8 cellular contexts compared by ENCODE assay signal in the genomic region with DNA sequence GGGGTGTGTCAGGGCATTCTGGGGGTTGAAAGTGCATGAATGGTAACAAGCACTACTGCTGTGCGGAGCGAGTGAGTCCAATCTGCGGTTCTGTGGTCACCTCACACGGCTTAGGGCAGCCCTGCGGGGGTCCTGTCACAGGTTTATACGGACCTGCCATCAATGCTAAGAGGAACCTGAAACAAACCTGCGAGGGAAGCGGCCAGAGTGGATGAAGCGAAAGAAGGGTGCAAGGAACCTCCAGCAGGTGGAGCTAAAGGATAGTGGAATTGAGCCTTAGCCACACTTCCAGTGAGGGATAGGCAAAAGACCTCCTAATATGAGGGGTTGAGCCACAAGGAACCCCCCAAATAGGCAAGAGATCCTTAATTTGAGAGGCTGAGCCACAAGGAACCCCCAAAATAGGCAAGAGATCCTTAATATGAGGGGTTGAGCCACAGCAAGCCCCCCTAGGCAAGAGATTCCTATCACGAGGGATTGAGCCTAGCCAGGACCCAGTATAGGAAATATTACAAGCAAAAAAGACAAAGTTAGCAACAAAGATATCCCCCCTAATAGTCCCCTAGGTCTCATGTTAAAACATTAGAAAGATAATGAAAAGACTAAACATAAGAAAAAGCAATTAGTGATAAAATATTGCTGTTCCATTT. TPM values are rescaled to one million over a fixed set of nuclear protein-coding genes. Genes with fewer than 3 reads are reported as not detected.
DNase-seq lines count a peak whose midpoint lies in the region; ATAC-seq and TF ChIP-seq lines count a peak whose summit lies in the region.

No MANE protein-coding gene starts in this region.

- POLR2A ChIA-PET in CD8-positive, alpha-beta memory T cell (lab: Charles Lee) = interaction anchor here (1.0 kb wide), 1 partner anchor 43 kb away, joined by 3 read pairs; no protein-coding TSS in a partner anchor
- POLR2A ChIA-PET in IMR-90 (lab: Charles Lee; ENCODE audit: unreplicated experiment) = no interaction called here

- H3K9ac ChIP-seq in IMR-90 (ENCODE audit: low read depth, low read length) = no peak overlapping the region

- no peak overlapping the region for H2BK15ac ChIP-seq in IMR-90 (ENCODE audit: low read depth, low read length)

- intact Hi-C loops in IMR-90 (cut with micrococcal nuclease) = loop anchor here (1.0 to 5.0 kb wide), 4 partner anchors 84 to 791 kb away; partner anchors contain the start of gene ZNF491
- intact Hi-C loops in activated T-helper 1 cell treated with anti-CD3 and anti-CD28 coated beads, Interleukin-12 subunit alpha, Interleukin-12 subunit beta, Interleukin-2, Interleukin-4 antibody, amounts not matched to agents 30 ng/mL and 10 ng/mL and 1 ng/mL, durations not matched to agents 14 hours and 24 hours and 36 hours (cut with micrococcal nuclease) = loop anchor here (1.0 to 5.0 kb wide), 5 partner anchors 42 to 260 kb away; no protein-coding TSS in a partner anchor

- peak overlapping the region in 1 of 8 donors; percentile 5 for H3K27ac Mint-ChIP-seq in CD8-positive, alpha-beta memory T cell
- no peak overlapping the region for H3K27ac Mint-ChIP-seq in activated T-helper 1 cell treated with anti-CD3 and anti-CD28 coated beads, Interleukin-12 subunit alpha, Interleukin-12 subunit beta, Interleukin-2, Interleukin-4 antibody, amounts not matched to agents 30 ng/mL and 10 ng/mL and 1 ng/mL, durations not matched to agents 14 hours and 24 hours and 36 hours

- TF ChIP-seq POLR2A in IMR-90 (IDR thresholded peaks at IDR 0.05; ENCODE audit: low read depth, low read length) = no peak
- no peak for TF ChIP-seq POLR2A in Peyer's patch (IDR thresholded peaks at IDR 0.05)
- no peak for TF ChIP-seq POLR2A in upper lobe of left lung (IDR thresholded peaks at IDR 0.05)

- no peaks in the 10 kb centered on the region for H4K20me1 ChIP-seq in IMR-90 (ENCODE audit: insufficient read depth, low read length)

- H3K18ac ChIP-seq in IMR-90 (ENCODE audit: low read depth, low read length) = no peak overlapping the region

- no peak overlapping the region for H4K91ac ChIP-seq in IMR-90 (ENCODE audit: insufficient read depth, low read depth, low read length)

- no peak overlapping the region for H3K4ac ChIP-seq in IMR-90 (ENCODE audit: low read depth, low read length)

- H2BK120ac ChIP-seq in IMR-90 (ENCODE audit: low read depth, low read length) = no peak overlapping the region

- no peaks in the 10 kb centered on the region for H3K36me3 ChIP-seq in CD8-positive, alpha-beta memory T cell (ENCODE audit: insufficient read depth, low read length)
- H3K36me3 ChIP-seq in IMR-90 (ENCODE audit: control insufficient read depth, insufficient read depth, low read length) (no peaks in the 10 kb centered on the region), Peyer's patch (no peaks in the 10 kb centered on the region), upper lobe of left lung (no peaks in the 10 kb centered on the region)

- H3K4me3 Mint-ChIP-seq in CD8-positive, alpha-beta memory T cell = peak overlapping the region in 1 of 7 donors; percentile 42
- no peak overlapping the region for H3K4me3 Mint-ChIP-seq in activated T-helper 1 cell treated with anti-CD3 and anti-CD28 coated beads, Interleukin-12 subunit alpha, Interleukin-12 subunit beta, Interleukin-2, Interleukin-4 antibody, amounts not matched to agents 30 ng/mL and 10 ng/mL and 1 ng/mL, durations not matched to agents 14 hours and 24 hours and 36 hours

- no peak overlapping the region for H4K8ac ChIP-seq in IMR-90 (ENCODE audit: low read depth in 2 of 2, low read length in 2 of 2)

- peak; percentile 87 for ATAC-seq in IMR-90 (ENCODE audit: low read depth)
- no peak for ATAC-seq in omental fat pad (ENCODE audit: low FRiP score)
- peak; percentile 78 to 80 for ATAC-seq in upper lobe of left lung (ENCODE audit: low FRiP score in 2 of 2)
- no peak for ATAC-seq in HG03457 (IDR thresholded peaks at IDR 0.05; ENCODE audit: unreplicated experiment)

- no peaks in the 10 kb centered on the region for H3K79me1 ChIP-seq in IMR-90 (ENCODE audit: low read depth in 1 of 2, low read length in 2 of 2)

- H2AK9ac ChIP-seq in IMR-90 (replicated peaks; ENCODE audit: low read depth, low read length, poor library complexity) = no peak overlapping the region

- peak; percentile 29 to 69 (median 45) for DNase-seq in CD8-positive, alpha-beta memory T cell
- peak; percentile 51 for DNase-seq in IMR-90
- DNase-seq in Peyer's patch = peak; percentile 51 to 84 (median 59)
- DNase-seq in activated T-helper 1 cell treated with anti-CD3 and anti-CD28 coated beads, Interleukin-12 subunit alpha, Interleukin-12 subunit beta, Interleukin-2, Interleukin-4 antibody, amounts not matched to agents 30 ng/mL and 10 ng/mL and 1 ng/mL, durations not matched to agents 14 hours and 24 hours and 36 hours (ENCODE audit: low spot score) = peak; percentile 43
- DNase-seq in fibroblast of the aortic adventitia (ENCODE audit: low read depth) = peak; percentile 65
- peak; percentile 38 for DNase-seq in omental fat pad (ENCODE audit: low spot score)
- DNase-seq in upper lobe of left lung = peak in 1 of 2 donors; percentile 54

- peaks cover 0 to 4% of the 10 kb centered on the region in 2 donors for H3K27me3 Mint-ChIP-seq in CD8-positive, alpha-beta memory T cell
- H3K27me3 Mint-ChIP-seq in activated T-helper 1 cell treated with anti-CD3 and anti-CD28 coated beads, Interleukin-12 subunit alpha, Interleukin-12 subunit beta, Interleukin-2, Interleukin-4 antibody, amounts not matched to agents 30 ng/mL and 10 ng/mL and 1 ng/mL, durations not matched to agents 14 hours and 24 hours and 36 hours (ENCODE audit: insufficient read depth) = no peaks in the 10 kb centered on the region

- H3K9me1 ChIP-seq in IMR-90 (ENCODE audit: insufficient read depth, low read length) = no peaks in the 10 kb centered on the region

- no peak overlapping the region for H3K14ac ChIP-seq in IMR-90 (replicated peaks; ENCODE audit: low read depth, low read length)

- peaks cover 0 to 2% (median 0%) of the 10 kb centered on the region in 3 donors for H3K36me3 Mint-ChIP-seq in CD8-positive, alpha-beta memory T cell
- H3K36me3 Mint-ChIP-seq in activated T-helper 1 cell treated with anti-CD3 and anti-CD28 coated beads, Interleukin-12 subunit alpha, Interleukin-12 subunit beta, Interleukin-2, Interleukin-4 antibody, amounts not matched to agents 30 ng/mL and 10 ng/mL and 1 ng/mL, durations not matched to agents 14 hours and 24 hours and 36 hours (ENCODE audit: low read depth) = peaks cover under 1% of the 10 kb centered on the region

- H2AK5ac ChIP-seq in IMR-90 (ENCODE audit: low read depth, low read length) = no peak overlapping the region

- H3K4me2 ChIP-seq in IMR-90 (ENCODE audit: low read depth, low read length) = peak overlapping the region; percentile 67; the same call in 1 of the 2 replicates

- TF ChIP-seq RAD21 in IMR-90 (IDR thresholded peaks at IDR 0.05; ENCODE audit: low read length) = peak; percentile 88

- dilution Hi-C loops in IMR-90 (cut with HindIII; ENCODE audit: low sequenced_read_pairs, unreplicated experiment) = no loop called here

- H3K23ac ChIP-seq in IMR-90 (ENCODE audit: low read depth, low read length) = no peak overlapping the region

- no peak overlapping the region for H2BK20ac ChIP-seq in IMR-90 (ENCODE audit: low read depth, low read length)

- H3K27ac ChIP-seq in CD8-positive, alpha-beta memory T cell (ENCODE audit: low read depth, low read length) = no peak overlapping the region
- H3K27ac ChIP-seq in IMR-90 (ENCODE audit: insufficient read depth, low read length) (no peak overlapping the region), Peyer's patch (no peak overlapping the region), upper lobe of left lung (no peak overlapping the region)

- no TSS peak for BruUV-seq in IMR-90 (replicated peaks; lab: Mats Ljungman, UMichigan)

- no peaks in the 10 kb centered on the region for H3K27me3 ChIP-seq in CD8-positive, alpha-beta memory T cell (ENCODE audit: insufficient read depth, low read length, poor library complexity, severe bottlenecking)
- H3K27me3 ChIP-seq in IMR-90 (ENCODE audit: control insufficient read depth, insufficient read depth, low read length) (no peaks in the 10 kb centered on the region), Peyer's patch (no peaks in the 10 kb centered on the region), upper lobe of left lung (no peaks in the 10 kb centered on the region)

- peaks cover 0 to 2% (median 0%) of the 10 kb centered on the region in 5 donors for H3K9me3 Mint-ChIP-seq in CD8-positive, alpha-beta memory T cell
- H3K9me3 Mint-ChIP-seq in activated T-helper 1 cell treated with anti-CD3 and anti-CD28 coated beads, Interleukin-12 subunit alpha, Interleukin-12 subunit beta, Interleukin-2, Interleukin-4 antibody, amounts not matched to agents 30 ng/mL and 10 ng/mL and 1 ng/mL, durations not matched to agents 14 hours and 24 hours and 36 hours = peaks cover 11% of the 10 kb centered on the region

- H2BK5ac ChIP-seq in IMR-90 (ENCODE audit: low read depth, low read length, poor library complexity, severe bottlenecking) = no peak overlapping the region

- H3K4me1 Mint-ChIP-seq in CD8-positive, alpha-beta memory T cell = peaks cover 0 to 2% (median 2%) of the 10 kb centered on the region in 3 donors
- peaks cover 4% of the 10 kb centered on the region for H3K4me1 Mint-ChIP-seq in activated T-helper 1 cell treated with anti-CD3 and anti-CD28 coated beads, Interleukin-12 subunit alpha, Interleukin-12 subunit beta, Interleukin-2, Interleukin-4 antibody, amounts not matched to agents 30 ng/mL and 10 ng/mL and 1 ng/mL, durations not matched to agents 14 hours and 24 hours and 36 hours (ENCODE audit: low read depth)

- in situ Hi-C loops in IMR-90 (cut with MboI; ENCODE audit: low sequenced_read_pairs) = loop anchor here (5.0 kb wide), 1 partner anchor 261 kb away; the partner anchor contains the start of gene ZNF20

- H4K5ac ChIP-seq in IMR-90 (ENCODE audit: low read depth, low read length) = no peak overlapping the region

- TF ChIP-seq CTCF in IMR-90 (conservative IDR thresholded peaks at IDR 0.05; ENCODE audit: low read depth, low read length) (peak; percentile 70), Peyer's patch (IDR thresholded peaks at IDR 0.05) (peak in 5 of 6 experiments; percentile 50 to 78 (median 77)), fibroblast of the aortic adventitia (IDR thresholded peaks at IDR 0.05; ENCODE audit: insufficient read depth, low read length) (peak; percentile 83), omental fat pad (IDR thresholded peaks at IDR 0.05) (peak in 1 of 3 donors; percentile 26), upper lobe of left lung (IDR thresholded peaks at IDR 0.05) (peak; percentile 54 to 79 (median 74))

- WGBS in IMR-90 (ENCODE audit: extremely low coverage in 2 of 2, insufficient read length in 1 of 2), 2 experiments = 9% methylated on average over 4 of the region's 10 CpGs; no CpG with 5 or more reads in 1 of the 2 experiments
- 13 to 24% methylated on average over 10 of the region's 10 CpGs for WGBS in upper lobe of left lung, 2 donors

- H3K56ac ChIP-seq in IMR-90 (ENCODE audit: extremely low read depth, insufficient read depth, low read length) = no peak overlapping the region

- peak overlapping the region; percentile 61 for H2AFZ ChIP-seq in IMR-90 (replicated peaks; ENCODE audit: low read length, poor library complexity)

- no peak overlapping the region for H3K4me3 ChIP-seq in CD8-positive, alpha-beta memory T cell (ENCODE audit: low read length)
- H3K4me3 ChIP-seq in IMR-90 (ENCODE audit: insufficient read depth, low read depth, low read length) (no peak overlapping the region), Peyer's patch (no peak overlapping the region), fibroblast of the aortic adventitia (ENCODE audit: low read depth, low read length) (peak overlapping the region; percentile 28), upper lobe of left lung (no peak overlapping the region)

- CTCF ChIA-PET in CD8-positive, alpha-beta memory T cell (lab: Charles Lee) = interaction anchor here (1.0 to 7.5 kb wide), 3 partner anchors 10 to 258 kb away, joined by 3 to 43 read pairs (median 12); partner anchors contain the start of genes ZNF20 and ZNF700
- CTCF ChIA-PET in IMR-90 (lab: Yijun Ruan, JAX) = interaction anchor here (0.6 to 1.5 kb wide), 2 partner anchors 69 to 108 kb away, joined by 3 read pairs; no protein-coding TSS in a partner anchor

- no peaks in the 10 kb centered on the region for H3K9me3 ChIP-seq in CD8-positive, alpha-beta memory T cell (ENCODE audit: low read length)
- H3K9me3 ChIP-seq in IMR-90 (ENCODE audit: control insufficient read depth, insufficient read depth, low read length) (no peaks in the 10 kb centered on the region), Peyer's patch (peaks cover 0 to 5% (median 0%) of the 10 kb centered on the region in 4 donors), upper lobe of left lung (no peaks in the 10 kb centered on the region)

- no peaks in the 10 kb centered on the region for H3K4me1 ChIP-seq in CD8-positive, alpha-beta memory T cell (ENCODE audit: insufficient read depth, low read length)
- no peaks in the 10 kb centered on the region for H3K4me1 ChIP-seq in IMR-90 (ENCODE audit: control insufficient read depth, insufficient read depth, low read length)
- H3K4me1 ChIP-seq in Peyer's patch = peaks cover 0 to 4% (median 0%) of the 10 kb centered on the region in 4 donors
- peaks cover 0 to 4% (median 0%) of the 10 kb centered on the region in 4 donors for H3K4me1 ChIP-seq in upper lobe of left lung

- TF ChIP-seq EP300 in upper lobe of left lung (IDR thresholded peaks at IDR 0.05) = no peak

RNA-seq across cellular contexts. Expression of gene ZNF69, which starts 6.3 kb away (rescaled TPM):
- total RNA-seq in CD8-positive, alpha-beta memory T cell = 1 to 10 TPM; 1.8 to 2.0 TPM
- polyA plus RNA-seq in CD8-positive, alpha-beta memory T cell = 4.1 TPM
- total RNA-seq in IMR-90 (2012; rRNA removed) (10.8 and 12.0 TPM in 2 replicates), Peyer's patch (10 to 100 TPM in 3 of 4 donors, 1 to 10 TPM in 1; 8.9 to 19.8 (median 14.5) TPM), fibroblast of the aortic adventitia (ENCODE audit: low replicate concordance) (1.6 and 9.0 TPM in 2 replicates), omental fat pad (10 to 100 TPM in 1 of 4 donors, 1 to 10 TPM in 3; 3.4 to 13.6 (median 7.2) TPM), upper lobe of left lung (10 to 100 TPM; 10.1 to 29.3 (median 16.4) TPM)
- 1.2 and 2.7 TPM in 2 replicates for polyA plus RNA-seq in IMR-90 (2012; rRNA removed)
- polyA plus RNA-seq in IMR-90 (2012; cell fraction: cytosol; rRNA removed) = 0.47 and 0.81 TPM in 2 replicates
- polyA plus RNA-seq in IMR-90 (2012; cell fraction: nucleus; rRNA removed; ENCODE audit: low replicate concordance) = 1.4 and 4.8 TPM in 2 replicates
- 0.16 and 0.29 TPM in 2 replicates for total RNA-seq in activated T-helper 1 cell treated with anti-CD3 and anti-CD28 coated beads, Interleukin-12 subunit alpha, Interleukin-12 subunit beta, Interleukin-2, Interleukin-4 antibody, amounts not matched to agents 30 ng/mL and 10 ng/mL and 1 ng/mL, durations not matched to agents 14 hours and 24 hours and 36 hours

RNA-seq across cellular contexts. Expression of gene ZNF439, which starts 32.8 kb away (rescaled TPM):
- 1 to 10 TPM; 6.2 to 6.4 TPM for total RNA-seq in CD8-positive, alpha-beta memory T cell
- 3.1 TPM for polyA plus RNA-seq in CD8-positive, alpha-beta memory T cell
- total RNA-seq in IMR-90 (2012; rRNA removed) = 8.4 and 10.0 TPM in 2 replicates
- 3.8 and 4.8 TPM in 2 replicates for polyA plus RNA-seq in IMR-90 (2012; rRNA removed)
- 0.57 and 0.87 TPM in 2 replicates for polyA plus RNA-seq in IMR-90 (2012; cell fraction: cytosol; rRNA removed)
- polyA plus RNA-seq in IMR-90 (2012; cell fraction: nucleus; rRNA removed; ENCODE audit: low replicate concordance) = 4.5 and 22.3 TPM in 2 replicates
- 10 to 100 TPM; 11.6 to 30.5 (median 23.4) TPM for total RNA-seq in Peyer's patch
- 3.3 and 3.6 TPM in 2 replicates for total RNA-seq in activated T-helper 1 cell treated with anti-CD3 and anti-CD28 coated beads, Interleukin-12 subunit alpha, Interleukin-12 subunit beta, Interleukin-2, Interleukin-4 antibody, amounts not matched to agents 30 ng/mL and 10 ng/mL and 1 ng/mL, durations not matched to agents 14 hours and 24 hours and 36 hours
- 0.72 and 2.8 TPM in 2 replicates for total RNA-seq in fibroblast of the aortic adventitia (ENCODE audit: low replicate concordance)
- total RNA-seq in omental fat pad = 1 to 10 TPM; 1.6 to 8.2 (median 2.6) TPM
- 10 to 100 TPM in 4 of 6 donors, 1 to 10 TPM in 2; 6.8 to 27.2 (median 11.9) TPM for total RNA-seq in upper lobe of left lung

RNA-seq across cellular contexts. Expression of gene ZNF700, which starts 43.6 kb away (rescaled TPM):
- 10 to 100 TPM; 10.1 to 10.8 TPM for total RNA-seq in CD8-positive, alpha-beta memory T cell
- polyA plus RNA-seq in CD8-positive, alpha-beta memory T cell = 3.3 TPM
- total RNA-seq in IMR-90 (2012; rRNA removed) = 10.2 and 11.9 TPM in 2 replicates
- polyA plus RNA-seq in IMR-90 (2012; rRNA removed) = 4.2 and 5.3 TPM in 2 replicates
- 0.45 and 1.1 TPM in 2 replicates for polyA plus RNA-seq in IMR-90 (2012; cell fraction: cytosol; rRNA removed)
- polyA plus RNA-seq in IMR-90 (2012; cell fraction: nucleus; rRNA removed; ENCODE audit: low replicate concordance) = 3.2 and 33.1 TPM in 2 replicates
- 10 to 100 TPM; 31.5 to 37.8 (median 34.7) TPM for total RNA-seq in Peyer's patch
- total RNA-seq in activated T-helper 1 cell treated with anti-CD3 and anti-CD28 coated beads, Interleukin-12 subunit alpha, Interleukin-12 subunit beta, Interleukin-2, Interleukin-4 antibody, amounts not matched to agents 30 ng/mL and 10 ng/mL and 1 ng/mL, durations not matched to agents 14 hours and 24 hours and 36 hours = 11.9 and 12.2 TPM in 2 replicates
- total RNA-seq in fibroblast of the aortic adventitia (ENCODE audit: low replicate concordance) = 7.9 and 11.4 TPM in 2 replicates
- 10 to 100 TPM in 3 of 4 donors, 1 to 10 TPM in 1; 8.3 to 26.5 (median 10.4) TPM for total RNA-seq in omental fat pad
- total RNA-seq in upper lobe of left lung = 10 to 100 TPM; 10.5 to 47.1 (median 14.9) TPM

Comparison
In these comparisons a context has a peak if more than half of its experiments do, and no peak if none do; other contexts are left out.
1. ATAC-seq: peak in IMR-90 (single experiment) and upper lobe of left lung (2 of 2); none in omental fat pad (single experiment) and HG03457 (single experiment).